In genomic region chr18:58321986-58322385, GRCh38 we compare ENCODE assay signal across 8 cellular contexts.
DNase-seq lines count a peak whose midpoint lies in the region; FAIRE-seq and TF ChIP-seq lines count a peak whose summit lies in the region.

No MANE protein-coding gene starts in this region.

- no peak overlapping the region for H3K23ac ChIP-seq in neuronal stem cell (ENCODE audit: low read depth, low read length, poor library complexity)

- H4K91ac ChIP-seq in neuronal stem cell (ENCODE audit: low read depth, low read length, poor library complexity): no peak overlapping the region

- no peak for TF ChIP-seq POLR2A in H54 (IDR thresholded peaks at IDR 0.05; ENCODE audit: low read depth, low read length)

- no peak overlapping the region for H3K4me2 ChIP-seq in neuronal stem cell (ENCODE audit: insufficient read depth, low read length, poor library complexity, severe bottlenecking)

- peaks cover 14% of the 10 kb centered on the region for H3K4me1 Mint-ChIP-seq in MCF 10A (ENCODE audit: insufficient read depth, unreplicated experiment)

- no peak overlapping the region for H3K14ac ChIP-seq in neuronal stem cell (ENCODE audit: low read length)

- no peak overlapping the region for H3K4ac ChIP-seq in neuronal stem cell (ENCODE audit: low read length)

- no peak overlapping the region for H3K4me3 ChIP-seq in neuronal stem cell (ENCODE audit: low read length in 2 of 2)

- peak; percentile 95 for FAIRE-seq in H54 (lab: Jason Lieb, UNC)

- H3K4me1 ChIP-seq in neuronal stem cell (ENCODE audit: control insufficient read depth in 2 of 2, insufficient read depth in 1 of 2, low read depth in 1 of 2, low read length in 2 of 2): no peaks in the 10 kb centered on the region

- intact Hi-C loops in MCF 10A (cut with micrococcal nuclease): loop anchor here (1.0 to 5.0 kb wide), 7 partner anchors 98 to 441 kb away; no protein-coding TSS in a partner anchor

- DNase-seq in DMS53 treated with DMSO at 0.1 percent for 48 hours (lab: John Stamatoyannopoulos, UW; ENCODE audit: unreplicated experiment): peak; percentile 76
- DNase-seq in H54 (ENCODE audit: insufficient read length, low spot score): peak; percentile 53
- DNase-seq in NCI-H146 treated with DMSO at 0.1 percent for 48 hours (lab: John Stamatoyannopoulos, UW; ENCODE audit: unreplicated experiment): peak; percentile 89
- DNase-seq in T-helper 2 cell: peak in 4 of 5 experiments; percentile 10 to 93 (median 24)
- peak; percentile 91 for DNase-seq in MCF 10A (ENCODE audit: unreplicated experiment)
- peak; percentile 85 for DNase-seq in islet precursor cell
- DNase-seq in stimulated activated CD4-positive, alpha-beta T cell treated with anti-CD3 and anti-CD28 coated beads, Interleukin-4, amount 100 ng/mL, for 1 hour: peak; percentile 36
- DNase-seq in neuronal stem cell (ENCODE audit: low spot score): no peak

- H3K79me1 ChIP-seq in neuronal stem cell (ENCODE audit: low read depth, low read length): no peaks in the 10 kb centered on the region

- peak; percentile 48 for TF ChIP-seq CTCF in MCF 10A (IDR thresholded peaks at IDR 0.05; ENCODE audit: unreplicated experiment)

- no CpG with 5 or more reads among the region's 6 CpGs for WGBS in neuronal stem cell (ENCODE audit: extremely low coverage in 2 of 2, insufficient read length in 2 of 2, insufficient replicate concordance in 1 of 2), 2 donors

- H3K27ac ChIP-seq in neuronal stem cell (replicated peaks; ENCODE audit: low read length): no peak overlapping the region

- H2AK5ac ChIP-seq in neuronal stem cell (ENCODE audit: low read depth, low read length): no peak overlapping the region

- no peak overlapping the region for H2BK12ac ChIP-seq in neuronal stem cell (ENCODE audit: low read length)

- no peak overlapping the region for H2BK120ac ChIP-seq in neuronal stem cell (ENCODE audit: low read depth, low read length)

- H3K9me3 ChIP-seq in neuronal stem cell (replicated peaks in 1 of 2; ENCODE audit: control insufficient read depth in 2 of 2, insufficient read depth in 1 of 2, low read depth in 1 of 2, low read length in 2 of 2): no peaks in the 10 kb centered on the region

- POLR2A ChIA-PET in MCF 10A (lab: Yijun Ruan, JAX): interaction anchor here (0.7 to 18.5 kb wide), 25 partner anchors 8 to 279 kb away, joined by 3 to 378 read pairs (median 4); no protein-coding TSS in a partner anchor

- peak overlapping the region; percentile 85 for H3K27ac Mint-ChIP-seq in MCF 10A (ENCODE audit: low read depth, unreplicated experiment)

- no peak overlapping the region for H3K18ac ChIP-seq in neuronal stem cell (ENCODE audit: low read length)

- no peaks in the 10 kb centered on the region for H3K9me3 Mint-ChIP-seq in MCF 10A (ENCODE audit: unreplicated experiment)

- peaks cover 0 to 3% of the 10 kb centered on the region in 2 donors for H3K36me3 ChIP-seq in neuronal stem cell (replicated peaks in 1 of 2; ENCODE audit: control insufficient read depth in 2 of 2, insufficient read depth in 2 of 2, low read length in 2 of 2)

- no peak overlapping the region for H2BK5ac ChIP-seq in neuronal stem cell (ENCODE audit: low read length)

- no peak overlapping the region for H3K9ac ChIP-seq in neuronal stem cell (ENCODE audit: low read depth, low read length, poor library complexity)

- H3K27me3 ChIP-seq in neuronal stem cell (ENCODE audit: control insufficient read depth in 3 of 3, insufficient read depth in 3 of 3, low read depth in 1 of 3, low read length in 3 of 3): no peaks in the 10 kb centered on the region

- no TSS peak for BruUV-seq in MCF 10A (replicated peaks; lab: Mats Ljungman, UMichigan)

- no peaks in the 10 kb centered on the region for H3K27me3 Mint-ChIP-seq in MCF 10A (ENCODE audit: insufficient read depth, unreplicated experiment)

- no peak overlapping the region for H2BK15ac ChIP-seq in neuronal stem cell (ENCODE audit: low read length)

- no peak overlapping the region for H4K8ac ChIP-seq in neuronal stem cell (ENCODE audit: low read depth, low read length)

- peak overlapping the region; percentile 50 for H3K4me3 Mint-ChIP-seq in MCF 10A (ENCODE audit: unreplicated experiment)

- CTCF ChIA-PET in MCF 10A (lab: Yijun Ruan, JAX): interaction anchor here (0.6 to 1.8 kb wide), 24 partner anchors 21 to 275 kb away, joined by 3 to 12 read pairs (median 4); no protein-coding TSS in a partner anchor

- H2AFZ ChIP-seq in neuronal stem cell (ENCODE audit: low read length): no peak overlapping the region

- peaks cover 51% of the 10 kb centered on the region for H3K36me3 Mint-ChIP-seq in MCF 10A (ENCODE audit: insufficient read depth, unreplicated experiment)
